20 cellular contexts compared by ENCODE assay signal in genomic region chr10:95840121-95840520, GRCh38.
DNase-seq lines count a peak whose midpoint lies in the region; ATAC-seq, FAIRE-seq and TF ChIP-seq lines count a peak whose summit lies in the region.
"Had no signal": no experiment of that assay in that cellular context is flagged by ENCODE, and none has a peak within 500 bp of the region (broad histone marks: within the 10 kb centered on the region; RNA-seq: fewer than 3 reads in every experiment).

No MANE protein-coding gene starts in this region.

- no peak overlapping the region for H3K27ac Mint-ChIP-seq in Caco-2 (ENCODE audit: unreplicated experiment)

- no peaks in the 10 kb centered on the region for H3K9me2 ChIP-seq in SU-DHL-6 (replicated peaks; ENCODE audit: insufficient read depth, low read length)

- 35 to 55% (median 54%) methylated on average over 2 of the region's 2 CpGs for WGBS in small intestine, 3 donors

- H3K4me3 Mint-ChIP-seq in Caco-2 (ENCODE audit: unreplicated experiment), result no peak overlapping the region

- H3K9me3 Mint-ChIP-seq in Caco-2 (ENCODE audit: unreplicated experiment), result no peaks in the 10 kb centered on the region

- H3K4me2 ChIP-seq in SU-DHL-6 (ENCODE audit: low read depth, low read length, poor library complexity, severe bottlenecking), result no peak overlapping the region

- H3K4me3 ChIP-seq in GM12865 (ENCODE audit: low read depth, low read length) (no peak overlapping the region), SU-DHL-6 (ENCODE audit: insufficient read depth, low read length, poor library complexity, severe bottlenecking) (no peak overlapping the region), fibroblast of the aortic adventitia (ENCODE audit: low read depth, low read length) (no peak overlapping the region), small intestine (ENCODE audit: low read depth in 1 of 2, low read length in 2 of 2) (no peak overlapping the region), Caco-2 (ENCODE audit: low read depth, low read length) (no peak overlapping the region)
- H3K4me3 ChIP-seq: HAP-1, right atrium auricular region had no signal

- H3K79me2 ChIP-seq in SU-DHL-6 (ENCODE audit: insufficient read depth, low read length), result no peaks in the 10 kb centered on the region

- CTCF ChIA-PET in Caco-2 (lab: Charles Lee), result interaction anchor here (5.4 kb wide), 1 partner anchor 147 kb away, joined by 85 read pairs; the partner anchor contains the start of gene TCTN3

- H3K9me3 ChIP-seq in SU-DHL-6 (ENCODE audit: insufficient read depth, low read length) (no peaks in the 10 kb centered on the region), small intestine (ENCODE audit: control insufficient read depth, low read depth) (no peaks in the 10 kb centered on the region), Caco-2 (no peaks in the 10 kb centered on the region)
- H3K9me3 ChIP-seq: HAP-1, right atrium auricular region had no signal

- peak overlapping the region; percentile 23 for H2AFZ ChIP-seq in SU-DHL-6 (ENCODE audit: low read depth, low read length, severe bottlenecking)

- no peaks in the 10 kb centered on the region for H3K36me3 ChIP-seq in SU-DHL-6 (ENCODE audit: low read length)
- no peaks in the 10 kb centered on the region for H3K36me3 ChIP-seq in small intestine (ENCODE audit: control insufficient read depth in 2 of 2, insufficient read depth in 2 of 2, low read length in 2 of 2)
- H3K36me3 ChIP-seq in Caco-2 (ENCODE audit: control insufficient read depth, insufficient read depth, low read length), result no peaks in the 10 kb centered on the region
- H3K36me3 ChIP-seq: HAP-1, right atrium auricular region had no signal

- no peak overlapping the region for H3K9ac ChIP-seq in SU-DHL-6 (ENCODE audit: low read length)

- no peaks in the 10 kb centered on the region for H3K36me3 Mint-ChIP-seq in Caco-2 (ENCODE audit: insufficient read depth, unreplicated experiment)

- TF ChIP-seq CTCF in GM12865 (IDR thresholded peaks at IDR 0.05; ENCODE audit: insufficient read depth, low read depth, low read length, missing control alignments), result no peak
- TF ChIP-seq CTCF in SU-DHL-6 (IDR thresholded peaks at IDR 0.05; ENCODE audit: insufficient read depth, low read length, poor library complexity, severe bottlenecking), result no peak
- no peak for TF ChIP-seq CTCF in fibroblast of the aortic adventitia (IDR thresholded peaks at IDR 0.05; ENCODE audit: insufficient read depth, low read length)
- no peak for TF ChIP-seq CTCF in Caco-2 (IDR thresholded peaks at IDR 0.05; ENCODE audit: insufficient read depth in 1 of 2, low read depth in 1 of 2, low read length in 1 of 2, severe bottlenecking in 1 of 2, unreplicated experiment in 1 of 2)

- no TSS peak for BruUV-seq in Caco-2 (replicated peaks; lab: Mats Ljungman, UMichigan)

- no peaks in the 10 kb centered on the region for H4K20me1 ChIP-seq in SU-DHL-6 (ENCODE audit: low read depth, low read length)

- H3K27ac ChIP-seq in SU-DHL-6 (ENCODE audit: low read depth, low read length) (peak overlapping the region; percentile 96), small intestine (ENCODE audit: low read depth in 1 of 2, low read length in 1 of 2) (no peak overlapping the region)

- H3K27me3 Mint-ChIP-seq in Caco-2 (ENCODE audit: insufficient read depth, unreplicated experiment), result no peaks in the 10 kb centered on the region

- ATAC-seq in HG03108 (IDR thresholded peaks at IDR 0.05; ENCODE audit: unreplicated experiment) (no peak), GM18498 (IDR thresholded peaks at IDR 0.05; ENCODE audit: unreplicated experiment) (no peak)

- H3K27me3 ChIP-seq in SU-DHL-6 (ENCODE audit: low read length), result no peaks in the 10 kb centered on the region
- H3K27me3 ChIP-seq in small intestine (ENCODE audit: control insufficient read depth in 2 of 2, insufficient read depth in 2 of 2, low read length in 2 of 2), result no peaks in the 10 kb centered on the region
- no peaks in the 10 kb centered on the region for H3K27me3 ChIP-seq in Caco-2 (replicated peaks; ENCODE audit: control insufficient read depth, insufficient read depth, low read length)
- H3K27me3 ChIP-seq: right atrium auricular region had no signal

- intact Hi-C loops in Caco-2 (cut with micrococcal nuclease; ENCODE audit: unreplicated experiment), result no loop called here

- POLR2A ChIA-PET in Caco-2 (lab: Charles Lee), result no interaction called here

- no peak for FAIRE-seq in small intestine (lab: Jason Lieb, UNC)

- DNase-seq in GM12865 (ENCODE audit: low read depth) (peak; percentile 38), fibroblast of the aortic adventitia (ENCODE audit: low read depth) (peak; percentile 18), small intestine (peak; percentile 25), Caco-2 (no peak), MV-4-11 (lab: John Stamatoyannopoulos, UW) (no peak)
- DNase-seq: activated CD4-positive, CD25-positive, alpha-beta regulatory T cell; activated gamma-delta T cell; anterior cingulate cortex; COR-L47; EL; islet precursor cell; KG1; NCI-H2029 treated with DMSO at 0.1 percent for 48 hours; NCI-H510A treated with DMSO at 0.1 percent for 48 hours; SIG-M5 had no signal

- no peaks in the 10 kb centered on the region for H3K4me1 Mint-ChIP-seq in Caco-2 (ENCODE audit: low read depth, unreplicated experiment)

- H3F3A ChIP-seq in SU-DHL-6 (ENCODE audit: insufficient read depth), result peaks cover 43% of the 10 kb centered on the region

- peaks cover 0 to 2% of the 10 kb centered on the region in 2 donors for H3K4me1 ChIP-seq in small intestine (ENCODE audit: control insufficient read depth in 2 of 2, insufficient read depth in 1 of 2, low read depth in 1 of 2, low read length in 1 of 2)
- peaks cover 18% of the 10 kb centered on the region for H3K4me1 ChIP-seq in Caco-2
- H3K4me1 ChIP-seq: HAP-1 had no signal

Comparison
In these comparisons a context has a peak if more than half of its experiments do, and no peak if none do; other contexts are left out.
1. DNase-seq: peak in GM12865 (single experiment), fibroblast of the aortic adventitia (single experiment) and small intestine (single experiment); none in Caco-2 (0 of 2) and MV-4-11 (single experiment).